11 cellular contexts compared by ENCODE assay signal in the genomic region with DNA sequence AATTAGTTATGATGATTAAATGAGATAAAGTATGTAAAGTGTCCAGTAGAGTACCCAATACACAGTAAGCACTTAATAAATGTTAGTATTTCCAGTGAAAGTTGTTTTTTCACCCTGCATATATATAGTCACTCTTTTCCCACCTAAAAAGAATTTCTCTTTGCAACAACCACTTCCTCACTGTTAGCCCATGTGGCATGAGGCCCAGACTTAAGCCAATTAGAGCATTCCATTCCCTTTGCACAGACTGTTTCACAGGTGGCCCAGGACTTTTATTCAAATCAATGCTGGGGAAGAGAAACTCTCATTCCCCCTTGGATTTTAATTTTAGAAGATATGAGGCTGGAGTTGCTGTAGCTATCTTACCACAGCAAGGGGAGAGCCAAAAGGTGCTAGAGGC. TPM values are rescaled to one million over a fixed set of nuclear protein-coding genes. Genes with fewer than 3 reads are reported as not detected.
DNase-seq lines count a peak whose midpoint lies in the region; ATAC-seq, FAIRE-seq and TF ChIP-seq lines count a peak whose summit lies in the region.
"Had no signal": no experiment of that assay in that cellular context is flagged by ENCODE, and none has a peak within 500 bp of the region (broad histone marks: within the 10 kb centered on the region; RNA-seq: fewer than 3 reads in every experiment).

No MANE protein-coding gene starts in this region.

- H3K9me3 Mint-ChIP-seq in endodermal cell: no peaks in the 10 kb centered on the region
- H3K9me3 Mint-ChIP-seq: activated T-helper 1 cell treated with anti-CD3 and anti-CD28 coated beads, Interleukin-12 subunit alpha, Interleukin-12 subunit beta, Interleukin-2, Interleukin-4 antibody, amounts not matched to agents 30 ng/mL and 10 ng/mL and 1 ng/mL, durations not matched to agents 14 hours and 24 hours and 36 hours had no signal

- no peak for TF ChIP-seq CTCF in endodermal cell (conservative IDR thresholded peaks at IDR 0.05)

- intact Hi-C loops in left colon (cut with DNase I, micrococcal nuclease): no loop called here

- H3K4me3 Mint-ChIP-seq in endodermal cell: peak overlapping the region; percentile 10
- H3K4me3 Mint-ChIP-seq: activated T-helper 1 cell treated with anti-CD3 and anti-CD28 coated beads, Interleukin-12 subunit alpha, Interleukin-12 subunit beta, Interleukin-2, Interleukin-4 antibody, amounts not matched to agents 30 ng/mL and 10 ng/mL and 1 ng/mL, durations not matched to agents 14 hours and 24 hours and 36 hours had no signal

- H3K27ac Mint-ChIP-seq in endodermal cell: peak overlapping the region; percentile 99
- H3K27ac Mint-ChIP-seq: activated T-helper 1 cell treated with anti-CD3 and anti-CD28 coated beads, Interleukin-12 subunit alpha, Interleukin-12 subunit beta, Interleukin-2, Interleukin-4 antibody, amounts not matched to agents 30 ng/mL and 10 ng/mL and 1 ng/mL, durations not matched to agents 14 hours and 24 hours and 36 hours had no signal

- no peaks in the 10 kb centered on the region for H3K4me1 ChIP-seq in endodermal cell (ENCODE audit: control insufficient read depth, insufficient read depth, low read length)

- DNase-seq in A172 (ENCODE audit: low spot score) (peak; percentile 85), H54 (ENCODE audit: insufficient read length, low spot score) (no peak), NCI-H82 treated with DMSO at 0.1 percent for 48 hours (lab: John Stamatoyannopoulos, UW; ENCODE audit: unreplicated experiment) (peak; percentile 97), endodermal cell (peak; percentile 66), left colon (no peak), SK-N-DZ (ENCODE audit: low spot score) (no peak)
- DNase-seq in central memory CD4-positive, alpha-beta T cell: no peak
- DNase-seq: dorsolateral prefrontal cortex had no signal

- ATAC-seq in GM21529 (IDR thresholded peaks at IDR 0.05; ENCODE audit: unreplicated experiment) (no peak), left colon (no peak)

- peaks cover 29% of the 10 kb centered on the region for H3K4me1 Mint-ChIP-seq in endodermal cell

- no peaks in the 10 kb centered on the region for H3K36me3 Mint-ChIP-seq in endodermal cell (ENCODE audit: low read depth)

- no peaks in the 10 kb centered on the region for H3K27me3 Mint-ChIP-seq in endodermal cell (ENCODE audit: insufficient read depth)

- H3K36me3 ChIP-seq in endodermal cell (ENCODE audit: control insufficient read depth, insufficient read depth, low read length): no peaks in the 10 kb centered on the region

- no peaks in the 10 kb centered on the region for H3K9me3 ChIP-seq in endodermal cell (ENCODE audit: control insufficient read depth, low read length)

- H3K9ac ChIP-seq in endodermal cell (ENCODE audit: extremely low read depth, low read length, poor library complexity, severe bottlenecking): peak overlapping the region; percentile 71

- FAIRE-seq in H54 (lab: Jason Lieb, UNC): peak; percentile 96
- FAIRE-seq: TTC549 had no signal

- peak overlapping the region; percentile 65 for H3K27ac ChIP-seq in endodermal cell (ENCODE audit: low read depth, low read length)
- H3K27ac ChIP-seq: dorsolateral prefrontal cortex had no signal

- peak overlapping the region; percentile 31 for H3K4me3 ChIP-seq in endodermal cell (ENCODE audit: low read length)
- H3K4me3 ChIP-seq: dorsolateral prefrontal cortex had no signal

- H3K27me3 ChIP-seq in endodermal cell (ENCODE audit: control insufficient read depth, insufficient read depth, low read length, poor library complexity, severe bottlenecking): no peaks in the 10 kb centered on the region

- no peak for TF ChIP-seq POLR2A in H54 (IDR thresholded peaks at IDR 0.05; ENCODE audit: low read depth, low read length)

RNA-seq across cellular contexts. Expression of gene IFT80, which starts 3.7 kb away (rescaled TPM):
- total RNA-seq in A172 (2014; rRNA removed; shearing (Covaris generic)): 32.7 and 41.1 TPM in 2 replicates
- total RNA-seq in endodermal cell (10 to 100 TPM; 35.0 to 40.6 TPM), left colon (10 to 100 TPM; 11.1 to 15.0 TPM)
- polyA plus RNA-seq in endodermal cell (2013, experiment 1 of 2): 39.7 TPM
- polyA plus RNA-seq in endodermal cell (2013, experiment 2 of 2): 39.5 TPM
- polyA plus RNA-seq in SK-N-DZ (2014; cell fraction: cytosol; rRNA removed): 81.4 and 88.5 TPM in 2 replicates
- 127 and 130 TPM in 2 replicates for polyA plus RNA-seq in SK-N-DZ (2014; cell fraction: nucleus; rRNA removed)

RNA-seq across cellular contexts. Expression of gene SMC4, which starts 4.2 kb away (rescaled TPM):
- total RNA-seq in A172 (2014; rRNA removed; shearing (Covaris generic)): 126 and 165 TPM in 2 replicates
- total RNA-seq in endodermal cell (100 to 1,000 TPM in 1 of 2 donors, 10 to 100 TPM in 1; 97.5 to 139 TPM), left colon (10 to 100 TPM; 30.9 to 35.5 TPM)
- polyA plus RNA-seq in endodermal cell (2013, experiment 1 of 2): 180 TPM
- 174 TPM for polyA plus RNA-seq in endodermal cell (2013, experiment 2 of 2)
- 141 and 166 TPM in 2 replicates for polyA plus RNA-seq in SK-N-DZ (2014; cell fraction: cytosol; rRNA removed)
- 588 and 755 TPM in 2 replicates for polyA plus RNA-seq in SK-N-DZ (2014; cell fraction: nucleus; rRNA removed)

RNA-seq across cellular contexts. Expression of gene TRIM59, which starts 54.3 kb away (rescaled TPM):
- 77.4 and 79.6 TPM in 2 replicates for total RNA-seq in A172 (2014; rRNA removed; shearing (Covaris generic))
- total RNA-seq in endodermal cell: 10 to 100 TPM; 32.7 to 33.1 TPM
- 44.2 TPM for polyA plus RNA-seq in endodermal cell (2013, experiment 1 of 2)
- 43.3 TPM for polyA plus RNA-seq in endodermal cell (2013, experiment 2 of 2)
- 1 to 10 TPM; 5.4 to 5.7 TPM for total RNA-seq in left colon
- polyA plus RNA-seq in SK-N-DZ (2014; cell fraction: cytosol; rRNA removed): 11.7 and 12.6 TPM in 2 replicates
- polyA plus RNA-seq in SK-N-DZ (2014; cell fraction: nucleus; rRNA removed): 5.3 and 6.9 TPM in 2 replicates

Comparison
In these comparisons a context has a peak if more than half of its experiments do, and no peak if none do; other contexts are left out.
1. DNase-seq: peak in A172 (single experiment), NCI-H82 treated with DMSO at 0.1 percent for 48 hours (single experiment) and endodermal cell (single experiment); none in H54 (single experiment), left colon (0 of 2), SK-N-DZ (single experiment) and central memory CD4-positive, alpha-beta T cell (single experiment).
2. RNA of gene TRIM59, which starts 54.3 kb away (total RNA-seq): 77.4 to 79.6 TPM in A172 and 32.7 to 33.1 TPM in endodermal cell; 5.4 to 5.7 TPM in left colon; every median in the first group is over 4 times any median in the second.